ENCODE assay signal across 1 cellular context in the genomic region with DNA sequence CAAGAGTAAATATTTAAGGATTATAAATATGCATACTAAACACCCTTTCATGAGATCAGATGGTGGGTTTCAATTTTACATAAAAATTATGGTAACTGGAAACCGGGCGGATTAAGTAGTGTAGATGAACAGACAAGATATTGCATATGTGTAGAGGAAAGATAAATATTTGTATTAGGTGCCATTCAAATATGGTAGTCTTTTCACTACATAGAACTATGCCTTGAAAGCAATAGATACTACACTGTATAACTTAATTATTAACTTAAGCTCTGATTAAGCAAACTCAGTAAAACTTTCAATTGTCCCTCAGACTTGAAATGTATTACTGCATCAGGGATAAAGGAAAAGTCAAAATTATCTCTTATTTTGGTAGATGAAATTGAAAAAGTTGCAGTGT.
TF ChIP-seq lines count a peak whose summit lies in the region.

No MANE protein-coding gene starts in this region.

TF ChIP-seq in neural cell, 6 proteins besides CTCF, POLR2A, EP300 and RAD21 (continued from another document):
- TF ChIP-seq, protein P1, sequence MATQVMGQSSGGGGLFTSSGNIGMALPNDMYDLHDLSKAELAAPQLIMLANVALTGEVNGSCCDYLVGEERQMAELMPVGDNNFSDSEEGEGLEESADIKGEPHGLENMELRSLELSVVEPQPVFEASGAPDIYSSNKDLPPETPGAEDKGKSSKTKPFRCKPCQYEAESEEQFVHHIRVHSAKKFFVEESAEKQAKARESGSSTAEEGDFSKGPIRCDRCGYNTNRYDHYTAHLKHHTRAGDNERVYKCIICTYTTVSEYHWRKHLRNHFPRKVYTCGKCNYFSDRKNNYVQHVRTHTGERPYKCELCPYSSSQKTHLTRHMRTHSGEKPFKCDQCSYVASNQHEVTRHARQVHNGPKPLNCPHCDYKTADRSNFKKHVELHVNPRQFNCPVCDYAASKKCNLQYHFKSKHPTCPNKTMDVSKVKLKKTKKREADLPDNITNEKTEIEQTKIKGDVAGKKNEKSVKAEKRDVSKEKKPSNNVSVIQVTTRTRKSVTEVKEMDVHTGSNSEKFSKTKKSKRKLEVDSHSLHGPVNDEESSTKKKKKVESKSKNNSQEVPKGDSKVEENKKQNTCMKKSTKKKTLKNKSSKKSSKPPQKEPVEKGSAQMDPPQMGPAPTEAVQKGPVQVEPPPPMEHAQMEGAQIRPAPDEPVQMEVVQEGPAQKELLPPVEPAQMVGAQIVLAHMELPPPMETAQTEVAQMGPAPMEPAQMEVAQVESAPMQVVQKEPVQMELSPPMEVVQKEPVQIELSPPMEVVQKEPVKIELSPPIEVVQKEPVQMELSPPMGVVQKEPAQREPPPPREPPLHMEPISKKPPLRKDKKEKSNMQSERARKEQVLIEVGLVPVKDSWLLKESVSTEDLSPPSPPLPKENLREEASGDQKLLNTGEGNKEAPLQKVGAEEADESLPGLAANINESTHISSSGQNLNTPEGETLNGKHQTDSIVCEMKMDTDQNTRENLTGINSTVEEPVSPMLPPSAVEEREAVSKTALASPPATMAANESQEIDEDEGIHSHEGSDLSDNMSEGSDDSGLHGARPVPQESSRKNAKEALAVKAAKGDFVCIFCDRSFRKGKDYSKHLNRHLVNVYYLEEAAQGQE (IDR thresholded peaks at IDR 0.05; ENCODE audit: borderline replicate concordance) = no peak
- no peak for TF ChIP-seq MXI1 (conservative IDR thresholded peaks at IDR 0.05; ENCODE audit: poor library complexity, severe bottlenecking)
